Comparison of ENCODE assay signal across 8 cellular contexts in genomic region chr17:2416010-2416734, GRCh38. TPM values are rescaled to one million over a fixed set of nuclear protein-coding genes. Genes with fewer than 3 reads are reported as not detected.
DNase-seq lines count a peak whose midpoint lies in the region; ATAC-seq and TF ChIP-seq lines count a peak whose summit lies in the region.

No MANE protein-coding gene starts in this region.

- no peaks in the 10 kb centered on the region for H3K4me1 ChIP-seq in HUES64 (ENCODE audit: insufficient read depth, low read length)
- peaks cover 17 to 58% (median 51%) of the 10 kb centered on the region in 4 donors for H3K4me1 ChIP-seq in esophagus muscularis mucosa

- peaks cover 19% of the 10 kb centered on the region for H3K36me3 Mint-ChIP-seq in activated T-cell treated with anti-CD3 and anti-CD28 coated beads, Interleukin-2, amount 50 U/mL, for 4 hours (ENCODE audit: insufficient read depth)
- no peaks in the 10 kb centered on the region for H3K36me3 Mint-ChIP-seq in natural killer cell treated with Interleukin-12 subunit alpha and Interleukin-12 subunit beta and Interleukin-15 and Interleukin-18, amount 100 ng/mL, for 72 hours
- H3K36me3 Mint-ChIP-seq in stimulated activated effector memory CD8-positive, alpha-beta T cell treated with anti-CD3 and anti-CD28 coated beads, Interleukin-12 subunit alpha, Interleukin-12 subunit beta, amount 100 ng/mL, for 72 hours = peaks cover 60% of the 10 kb centered on the region

- 40% methylated on average over 17 of the region's 19 CpGs for WGBS in HUES64
- WGBS in esophagus muscularis mucosa = 22% methylated on average over 19 of the region's 19 CpGs

- peaks cover 56% of the 10 kb centered on the region for H3K36me3 ChIP-seq in HUES64 (ENCODE audit: insufficient read depth, low read length)
- H3K36me3 ChIP-seq in esophagus muscularis mucosa = peaks cover 0 to 50% (median 22%) of the 10 kb centered on the region in 4 donors

- no peak overlapping the region for H3K9ac ChIP-seq in HUES64 (ENCODE audit: low read depth, low read length)

- H3K9me3 ChIP-seq in HUES64 (ENCODE audit: insufficient read depth, low read depth, low read length) = no peaks in the 10 kb centered on the region
- no peaks in the 10 kb centered on the region for H3K9me3 ChIP-seq in esophagus muscularis mucosa

- DNase-seq in COLO668 (lab: John Stamatoyannopoulos, UW; ENCODE audit: unreplicated experiment) (peak; percentile 65), OCI-M1 (lab: John Stamatoyannopoulos, UW) (peak; percentile 91), esophagus muscularis mucosa (ENCODE audit: extremely low spot score) (peak; percentile 98)
- peak; percentile 91 for DNase-seq in activated T-cell treated with anti-CD3 and anti-CD28 coated beads, Interleukin-2, amount 50 U/mL, for 4 hours
- DNase-seq in natural killer cell treated with Interleukin-12 subunit alpha and Interleukin-12 subunit beta and Interleukin-15 and Interleukin-18, amount 100 ng/mL, for 72 hours (ENCODE audit: low spot score) = peak; percentile 89
- peak; percentile 82 to 94 for DNase-seq in stimulated activated effector memory CD8-positive, alpha-beta T cell treated with anti-CD3 and anti-CD28 coated beads, Interleukin-12 subunit alpha, Interleukin-12 subunit beta, amount 100 ng/mL, for 72 hours (ENCODE audit: low spot score in 2 of 2)

- H3K27ac ChIP-seq in HUES64 (ENCODE audit: low read depth, low read length) (peak overlapping the region; percentile 36; the same call in 1 of the 2 replicates), esophagus muscularis mucosa (replicated peaks in 1 of 4) (peak overlapping the region; percentile 34 to 66 (median 56))

- no peak overlapping the region for H3K4me3 Mint-ChIP-seq in activated T-cell treated with anti-CD3 and anti-CD28 coated beads, Interleukin-2, amount 50 U/mL, for 4 hours
- no peak overlapping the region for H3K4me3 Mint-ChIP-seq in natural killer cell treated with Interleukin-12 subunit alpha and Interleukin-12 subunit beta and Interleukin-15 and Interleukin-18, amount 100 ng/mL, for 72 hours
- no peak overlapping the region for H3K4me3 Mint-ChIP-seq in stimulated activated effector memory CD8-positive, alpha-beta T cell treated with anti-CD3 and anti-CD28 coated beads, Interleukin-12 subunit alpha, Interleukin-12 subunit beta, amount 100 ng/mL, for 72 hours

- ATAC-seq in activated T-cell treated with anti-CD3 and anti-CD28 coated beads, Interleukin-2, amount 50 U/mL, for 4 hours = peak; percentile 84 to 85
- peak; percentile 70 to 84 for ATAC-seq in natural killer cell treated with Interleukin-12 subunit alpha and Interleukin-12 subunit beta and Interleukin-15 and Interleukin-18, amount 100 ng/mL, for 72 hours
- peak; percentile 83 for ATAC-seq in stimulated activated effector memory CD8-positive, alpha-beta T cell treated with anti-CD3 and anti-CD28 coated beads, Interleukin-12 subunit alpha, Interleukin-12 subunit beta, amount 100 ng/mL, for 72 hours
- ATAC-seq in GM21619 (IDR thresholded peaks at IDR 0.05; ENCODE audit: unreplicated experiment) = no peak

- TF ChIP-seq CTCF in esophagus muscularis mucosa (IDR thresholded peaks at IDR 0.05) = peak; percentile 98 to 99 (median 99)

- TF ChIP-seq EP300 in esophagus muscularis mucosa (IDR thresholded peaks at IDR 0.05) = no peak

- H3K4me3 ChIP-seq in HUES64 (ENCODE audit: low read length) = no peak overlapping the region
- H3K4me3 ChIP-seq in esophagus muscularis mucosa = no peak overlapping the region

- no peak overlapping the region for H3K27ac Mint-ChIP-seq in natural killer cell treated with Interleukin-12 subunit alpha and Interleukin-12 subunit beta and Interleukin-15 and Interleukin-18, amount 100 ng/mL, for 72 hours
- H3K27ac Mint-ChIP-seq in stimulated activated effector memory CD8-positive, alpha-beta T cell treated with anti-CD3 and anti-CD28 coated beads, Interleukin-12 subunit alpha, Interleukin-12 subunit beta, amount 100 ng/mL, for 72 hours = no peak overlapping the region

- no peaks in the 10 kb centered on the region for H3K27me3 ChIP-seq in HUES64 (ENCODE audit: insufficient read depth, low read length)
- no peaks in the 10 kb centered on the region for H3K27me3 ChIP-seq in esophagus muscularis mucosa

- no peak for TF ChIP-seq POLR2A in esophagus muscularis mucosa (IDR thresholded peaks at IDR 0.05; ENCODE audit: low read depth)

- no peaks in the 10 kb centered on the region for H3K27me3 Mint-ChIP-seq in activated T-cell treated with anti-CD3 and anti-CD28 coated beads, Interleukin-2, amount 50 U/mL, for 4 hours (ENCODE audit: low read depth)
- H3K27me3 Mint-ChIP-seq in natural killer cell treated with Interleukin-12 subunit alpha and Interleukin-12 subunit beta and Interleukin-15 and Interleukin-18, amount 100 ng/mL, for 72 hours = no peaks in the 10 kb centered on the region

- H3K9me3 Mint-ChIP-seq in activated T-cell treated with anti-CD3 and anti-CD28 coated beads, Interleukin-2, amount 50 U/mL, for 4 hours = no peaks in the 10 kb centered on the region
- no peaks in the 10 kb centered on the region for H3K9me3 Mint-ChIP-seq in natural killer cell treated with Interleukin-12 subunit alpha and Interleukin-12 subunit beta and Interleukin-15 and Interleukin-18, amount 100 ng/mL, for 72 hours
- no peaks in the 10 kb centered on the region for H3K9me3 Mint-ChIP-seq in stimulated activated effector memory CD8-positive, alpha-beta T cell treated with anti-CD3 and anti-CD28 coated beads, Interleukin-12 subunit alpha, Interleukin-12 subunit beta, amount 100 ng/mL, for 72 hours

- H3K4me1 Mint-ChIP-seq in activated T-cell treated with anti-CD3 and anti-CD28 coated beads, Interleukin-2, amount 50 U/mL, for 4 hours (ENCODE audit: low read depth) = no peaks in the 10 kb centered on the region
- H3K4me1 Mint-ChIP-seq in natural killer cell treated with Interleukin-12 subunit alpha and Interleukin-12 subunit beta and Interleukin-15 and Interleukin-18, amount 100 ng/mL, for 72 hours (ENCODE audit: low read depth in 2 of 2) = no peaks in the 10 kb centered on the region
- no peaks in the 10 kb centered on the region for H3K4me1 Mint-ChIP-seq in stimulated activated effector memory CD8-positive, alpha-beta T cell treated with anti-CD3 and anti-CD28 coated beads, Interleukin-12 subunit alpha, Interleukin-12 subunit beta, amount 100 ng/mL, for 72 hours

- intact Hi-C loops in esophagus muscularis mucosa (cut with DNase I) = loop anchor here (1.0 kb wide), 1 partner anchor 33 kb away; no protein-coding TSS in a partner anchor

RNA-seq across cellular contexts. Expression of gene MNT, which starts 15.3 kb away (rescaled TPM):
- polyA plus RNA-seq in HUES64 (2013, experiment 1 of 2) = 10.0 TPM
- 10.2 TPM for polyA plus RNA-seq in HUES64 (2013, experiment 2 of 2)
- 10 to 100 TPM; 27.8 to 30.7 (median 29.5) TPM for total RNA-seq in activated T-cell treated with anti-CD3 and anti-CD28 coated beads, Interleukin-2, amount 50 U/mL, for 4 hours
- total RNA-seq in esophagus muscularis mucosa = 10 to 100 TPM; 10.8 to 17.4 (median 13.8) TPM
- total RNA-seq in natural killer cell treated with Interleukin-12 subunit alpha and Interleukin-12 subunit beta and Interleukin-15 and Interleukin-18, amount 100 ng/mL, for 72 hours = 10 to 100 TPM; 20.3 to 36.9 TPM
